ENCODE assay signal across 5 cellular contexts in genomic region chr11:114606802-114607075, GRCh38. TPM values are rescaled to one million over a fixed set of nuclear protein-coding genes. Genes with fewer than 3 reads are reported as not detected.
"Had no signal": no experiment of that assay in that cellular context is flagged by ENCODE, and none has a peak within 500 bp of the region (broad histone marks: within the 10 kb centered on the region; RNA-seq: fewer than 3 reads in every experiment).

No MANE protein-coding gene starts in this region.

RNA-seq across cellular contexts. Expression of gene NXPE4, which starts 11.2 kb away (rescaled TPM):
- total RNA-seq: HepG2, HT-29, HT1080, IMR-90 had no signal
- polyA plus RNA-seq: HepG2, IgD-negative memory B cell, IMR-90 had no signal

RNA-seq across cellular contexts. Expression of gene NXPE1, which starts 47.1 kb away (rescaled TPM):
- total RNA-seq: HepG2, HT-29, HT1080, IMR-90 had no signal
- polyA plus RNA-seq: HepG2, IgD-negative memory B cell, IMR-90 had no signal
